ENCODE assay signal across 22 cellular contexts in genomic region chr5:37893414-37894134, GRCh38. TPM values are rescaled to one million over a fixed set of nuclear protein-coding genes. Genes with fewer than 3 reads are reported as not detected.
"Had no signal": no experiment of that assay in that cellular context is flagged by ENCODE, and none has a peak within 500 bp of the region (broad histone marks: within the 10 kb centered on the region; RNA-seq: fewer than 3 reads in every experiment).

No MANE protein-coding gene starts in this region.

- H3K4me1 ChIP-seq: Peyer's patch had no signal

- H3K4me3 ChIP-seq: Peyer's patch, SJCRH30 had no signal

- H3K27ac Mint-ChIP-seq: activated B cell treated with CpG ODN at 0.5 μM for 24 hours; activated CD4-positive, alpha-beta T cell treated with anti-CD3 and anti-CD28 coated beads, Interleukin-2, amount 10 ng/mL, durations not matched to agents 24 days and 14 days; activated naive CD8-positive, alpha-beta T cell; T-helper 17 cell had no signal

- ATAC-seq: activated T-cell treated with anti-CD3 and anti-CD28 coated beads, Interleukin-2, amount 50 U/mL, for 4 hours; T-helper 17 cell had no signal

- H3K27me3 ChIP-seq: Peyer's patch, SJCRH30 had no signal

- DNase-seq: activated B cell treated with CpG ODN at 0.5 μM for 24 hours; activated CD4-positive, alpha-beta T cell treated with anti-CD3 and anti-CD28 coated beads for 1 hour; activated CD4-positive, alpha-beta T cell treated with anti-CD3 and anti-CD28 coated beads, Interleukin-2, amount 10 ng/mL, durations not matched to agents 24 days and 14 days; activated CD4-positive, alpha-beta T cell treated with anti-CD3 and anti-CD28 coated beads, Interleukin-2, amount 50 U/mL, for 48 hours; activated CD8-positive, alpha-beta memory T cell treated with anti-CD3 and anti-CD28 coated beads for 24 hours; activated effector memory CD4-positive, alpha-beta T cell treated with anti-CD3 and anti-CD28 coated beads, Interleukin-2, amount 50 U/mL, for 16 hours; activated naive CD4-positive, alpha-beta T cell treated with Interleukin-2 at 50 U/mL for 16 hours; activated T-cell treated with anti-CD3 and anti-CD28 coated beads, Interleukin-2, amount 50 U/mL, for 4 hours; MM.1S; NCI-H1105; NCI-H1436; NCI-H1694 treated with DMSO at 0.1 percent for 48 hours; NCI-H2081; NCI-H510A treated with DMSO at 0.1 percent for 48 hours; Peyer's patch; Right ventricle myocardium superior; SJCRH30; T-helper 17 cell; T1000 had no signal

- H3K4me3 Mint-ChIP-seq: activated B cell treated with CpG ODN at 0.5 μM for 24 hours; activated CD4-positive, alpha-beta T cell treated with anti-CD3 and anti-CD28 coated beads, Interleukin-2, amount 10 ng/mL, durations not matched to agents 24 days and 14 days; activated naive CD8-positive, alpha-beta T cell; activated T-cell treated with anti-CD3 and anti-CD28 coated beads, Interleukin-2, amount 50 U/mL, for 4 hours; T-helper 17 cell had no signal

- H3K36me3 Mint-ChIP-seq: activated naive CD8-positive, alpha-beta T cell had no signal

- H3K9me3 Mint-ChIP-seq: activated B cell treated with CpG ODN at 0.5 μM for 24 hours; activated CD4-positive, alpha-beta T cell treated with anti-CD3 and anti-CD28 coated beads, Interleukin-2, amount 10 ng/mL, durations not matched to agents 24 days and 14 days; activated T-cell treated with anti-CD3 and anti-CD28 coated beads, Interleukin-2, amount 50 U/mL, for 4 hours had no signal

- H3K9me3 ChIP-seq: Peyer's patch, SJCRH30 had no signal

- H3K27ac ChIP-seq: Peyer's patch, RWPE1, SJCRH30 had no signal

- H3K4me1 Mint-ChIP-seq: activated B cell treated with CpG ODN at 0.5 μM for 24 hours; activated CD4-positive, alpha-beta T cell treated with anti-CD3 and anti-CD28 coated beads, Interleukin-2, amount 10 ng/mL, durations not matched to agents 24 days and 14 days; T-helper 17 cell had no signal

- FAIRE-seq: TTC549 had no signal

- H3K36me3 ChIP-seq: Peyer's patch, SJCRH30 had no signal

RNA-seq across cellular contexts. Expression of gene GDNF, which starts 53.7 kb away (rescaled TPM):
- total RNA-seq: activated B cell treated with CpG ODN at 0.5 μM for 24 hours; activated T-cell treated with anti-CD3 and anti-CD28 coated beads, Interleukin-2, amount 50 U/mL, for 4 hours; Right ventricle myocardium superior; T-helper 17 cell had no signal
